ENCODE assay signal across 8 cellular contexts in genomic region chr2:7057865-7058400, GRCh38.
DNase-seq lines count a peak whose midpoint lies in the region; ATAC-seq, FAIRE-seq and TF ChIP-seq lines count a peak whose summit lies in the region.

No MANE protein-coding gene starts in this region.

- peak overlapping the region; percentile 70 for H3K4me3 Mint-ChIP-seq in natural killer cell treated with Interleukin-12 subunit alpha and Interleukin-12 subunit beta and Interleukin-15 and Interleukin-18, amount 100 ng/mL, for 72 hours

- peak overlapping the region; percentile 53 to 62 for H3K27ac Mint-ChIP-seq in natural killer cell treated with Interleukin-12 subunit alpha and Interleukin-12 subunit beta and Interleukin-15 and Interleukin-18, amount 100 ng/mL, for 72 hours

- H3K36me3 Mint-ChIP-seq in natural killer cell treated with Interleukin-12 subunit alpha and Interleukin-12 subunit beta and Interleukin-15 and Interleukin-18, amount 100 ng/mL, for 72 hours: peaks cover 5% of the 10 kb centered on the region

- no peak for FAIRE-seq in H54 (lab: Jason Lieb, UNC)

- no peak for TF ChIP-seq POLR2A in H54 (IDR thresholded peaks at IDR 0.05; ENCODE audit: low read depth, low read length)

- DNase-seq in NCI-H345 (lab: John Stamatoyannopoulos, UW) (peak; percentile 40), NCI-H345 treated with DMSO at 0.1 percent for 48 hours (lab: John Stamatoyannopoulos, UW; ENCODE audit: unreplicated experiment) (no peak), NCI-H2196 treated with DMSO at 0.1 percent for 48 hours (lab: John Stamatoyannopoulos, UW; ENCODE audit: unreplicated experiment) (peak; percentile 46), H54 (ENCODE audit: insufficient read length, low spot score) (no peak), coronary artery (ENCODE audit: low spot score) (no peak)
- no peak for DNase-seq in natural killer cell treated with Interleukin-12 subunit alpha and Interleukin-12 subunit beta and Interleukin-15 and Interleukin-18, amount 100 ng/mL, for 72 hours (ENCODE audit: low spot score)

- no peak overlapping the region for H3K4me3 ChIP-seq in coronary artery

- peak; percentile 56 for ATAC-seq in HG03064 (IDR thresholded peaks at IDR 0.05; ENCODE audit: low read depth, unreplicated experiment)
- no peak for ATAC-seq in natural killer cell treated with Interleukin-12 subunit alpha and Interleukin-12 subunit beta and Interleukin-15 and Interleukin-18, amount 100 ng/mL, for 72 hours
- no peak for ATAC-seq in HG02571 (IDR thresholded peaks at IDR 0.05; ENCODE audit: unreplicated experiment)

- peaks cover 17 to 21% of the 10 kb centered on the region in 2 donors for H3K4me1 Mint-ChIP-seq in natural killer cell treated with Interleukin-12 subunit alpha and Interleukin-12 subunit beta and Interleukin-15 and Interleukin-18, amount 100 ng/mL, for 72 hours (ENCODE audit: low read depth in 2 of 2)

- H3K9me3 Mint-ChIP-seq in natural killer cell treated with Interleukin-12 subunit alpha and Interleukin-12 subunit beta and Interleukin-15 and Interleukin-18, amount 100 ng/mL, for 72 hours: peaks cover under 1% of the 10 kb centered on the region

- peaks cover 0 to 2% of the 10 kb centered on the region in 2 donors for H3K27me3 Mint-ChIP-seq in natural killer cell treated with Interleukin-12 subunit alpha and Interleukin-12 subunit beta and Interleukin-15 and Interleukin-18, amount 100 ng/mL, for 72 hours

- no peak for TF ChIP-seq CTCF in coronary artery (IDR thresholded peaks at IDR 0.05)

- H3K27ac ChIP-seq in coronary artery: no peak overlapping the region

Comparison
In these comparisons a context has a peak if more than half of its experiments do, and no peak if none do; other contexts are left out.
1. DNase-seq: peak in NCI-H345 (single experiment) and NCI-H2196 treated with DMSO at 0.1 percent for 48 hours (single experiment); none in NCI-H345 treated with DMSO at 0.1 percent for 48 hours (single experiment), natural killer cell treated with Interleukin-12 subunit alpha and Interleukin-12 subunit beta and Interleukin-15 and Interleukin-18, amount 100 ng/mL, for 72 hours (single experiment), H54 (single experiment) and coronary artery (single experiment).